1 cellular context compared by ENCODE assay signal in genomic region chr7:73778801-73779389, GRCh38.
TF ChIP-seq lines count a peak whose summit lies in the region.

No MANE protein-coding gene starts in this region.

TF ChIP-seq in IMR-90, 13 proteins besides CTCF, POLR2A, EP300 and RAD21:
- TF ChIP-seq CHD1 (IDR thresholded peaks at IDR 0.05; ENCODE audit: low read depth, low read length) = no peak
- no peak for TF ChIP-seq NFE2L2 (IDR thresholded peaks at IDR 0.05; ENCODE audit: low read depth, low read length)
